ENCODE assay signal across 8 cellular contexts in genomic region chr22:43152355-43153071, GRCh38. TPM values are rescaled to one million over a fixed set of nuclear protein-coding genes. Genes with fewer than 3 reads are reported as not detected.
DNase-seq lines count a peak whose midpoint lies in the region; ATAC-seq and TF ChIP-seq lines count a peak whose summit lies in the region.

No MANE protein-coding gene starts in this region.

- H3K36me3 ChIP-seq in H7 (replicated peaks; ENCODE audit: control insufficient read depth, insufficient read depth, low read length) (no peaks in the 10 kb centered on the region), skeletal muscle satellite cell (ENCODE audit: insufficient read depth, low read length) (peaks cover 20% of the 10 kb centered on the region)

- H3K9me3 ChIP-seq in AG04450 (ENCODE audit: control insufficient read depth, insufficient read depth, low read length) (no peaks in the 10 kb centered on the region; the same call in 1 of the 2 replicates), right cardiac atrium (ENCODE audit: control insufficient read depth, low read length) (no peaks in the 10 kb centered on the region), skeletal muscle satellite cell (replicated peaks; ENCODE audit: low read length) (no peaks in the 10 kb centered on the region)

- POLR2A ChIA-PET in AG04450 (lab: Yijun Ruan, JAX), result interaction anchor here (0.7 kb wide), 1 partner anchor 90 kb away, joined by 4 read pairs; no protein-coding TSS in a partner anchor

- H3K4me2 ChIP-seq in skeletal muscle satellite cell (ENCODE audit: low read length), result peak overlapping the region; percentile 99

- peak overlapping the region; percentile 95 for H3K9ac ChIP-seq in skeletal muscle satellite cell (ENCODE audit: low read depth, low read length)

- no peaks in the 10 kb centered on the region for H3K9me3 Mint-ChIP-seq in progenitor cell of endocrine pancreas (ENCODE audit: low read depth)

- H3K27me3 ChIP-seq in AG04450 (ENCODE audit: control insufficient read depth, insufficient read depth, low read length) (no peaks in the 10 kb centered on the region), H7 (ENCODE audit: control insufficient read depth, insufficient read depth, low read length) (peaks cover 20% of the 10 kb centered on the region), right cardiac atrium (ENCODE audit: control insufficient read depth, insufficient read depth) (no peaks in the 10 kb centered on the region), skeletal muscle satellite cell (ENCODE audit: control insufficient read depth, insufficient read depth, low read length) (no peaks in the 10 kb centered on the region)

- H3K4me3 Mint-ChIP-seq in progenitor cell of endocrine pancreas (ENCODE audit: low read depth), result no peak overlapping the region

- no peaks in the 10 kb centered on the region for H3K36me3 Mint-ChIP-seq in progenitor cell of endocrine pancreas (ENCODE audit: insufficient read depth)

- peak overlapping the region; percentile 61 for H3K27ac ChIP-seq in AG04450 (ENCODE audit: low read depth, low read length)
- H3K27ac ChIP-seq in right cardiac atrium (ENCODE audit: low read length), result peak overlapping the region; percentile 15

- H3K4me1 ChIP-seq in right cardiac atrium (ENCODE audit: control insufficient read depth, insufficient read depth, low read length) (peaks cover 6% of the 10 kb centered on the region), skeletal muscle satellite cell (ENCODE audit: control insufficient read depth, insufficient read depth, low read length) (peaks cover 37% of the 10 kb centered on the region)

- WGBS in right cardiac atrium, result 7% methylated on average over 22 of the region's 22 CpGs

- H3K4me3 ChIP-seq in AG04450 (ENCODE audit: low read depth, low read length) (peak overlapping the region; percentile 80), H7 (ENCODE audit: insufficient read depth, low read depth, low read length) (peak overlapping the region; percentile 57; the same call in 1 of the 2 replicates), right cardiac atrium (ENCODE audit: low read length) (peak overlapping the region; percentile 90), skeletal muscle satellite cell (ENCODE audit: low read length) (peak overlapping the region; percentile 95)

- H3K4me1 Mint-ChIP-seq in progenitor cell of endocrine pancreas (ENCODE audit: low read depth), result peaks cover 2% of the 10 kb centered on the region

- no peak overlapping the region for H3K27ac Mint-ChIP-seq in progenitor cell of endocrine pancreas

- CTCF ChIA-PET in AG04450 (lab: Charles Lee), result no interaction called here

- intact Hi-C loops in right cardiac atrium (cut with DNase I), result no loop called here

- no peak for TF ChIP-seq CTCF in AG04450 (IDR thresholded peaks at IDR 0.05; ENCODE audit: low read depth, low read length)
- TF ChIP-seq CTCF in progenitor cell of endocrine pancreas (IDR thresholded peaks at IDR 0.05; ENCODE audit: unreplicated experiment), result no peak

- DNase-seq in AG04450 (ENCODE audit: low read depth, low spot score) (no peak), H7 (peak; percentile 81), T follicular helper cell (ENCODE audit: low read depth) (peak; percentile 36), amniotic stem cell (lab: John Stamatoyannopoulos, UW) (peak; percentile 31), right cardiac atrium (peak; percentile 82 to 92 (median 87)), progenitor cell of endocrine pancreas (ENCODE audit: low spot score, unreplicated experiment) (no peak)

- peaks cover 23% of the 10 kb centered on the region for H3K27me3 Mint-ChIP-seq in progenitor cell of endocrine pancreas

- ATAC-seq in right cardiac atrium (peak; percentile 77 to 82), GM21515 (IDR thresholded peaks at IDR 0.05; ENCODE audit: unreplicated experiment) (no peak)

RNA-seq across cellular contexts. Expression of gene TSPO, which starts 1.2 kb away (rescaled TPM):
- polyA plus RNA-seq in AG04450 (2011; rRNA removed), result 107 and 146 TPM in 2 replicates
- 17.3 and 23.5 TPM in 2 replicates for polyA minus RNA-seq in AG04450 (2011; rRNA and poly(A)+ RNA removed)
- 39.4 and 45.1 TPM in 2 replicates for total RNA-seq in H7 (2014; rRNA removed; shearing (Covaris generic))
- 100 to 1,000 TPM in 1 of 4 donors, 10 to 100 TPM in 3; 69.6 to 102 (median 93.0) TPM for total RNA-seq in right cardiac atrium
- polyA plus RNA-seq in right cardiac atrium, result 152 TPM
- total RNA-seq in skeletal muscle satellite cell (2012; rRNA removed), result 421 and 432 TPM in 2 replicates
- total RNA-seq in progenitor cell of endocrine pancreas, result 0.79 and 1.2 TPM in 2 replicates

RNA-seq across cellular contexts. Expression of gene MCAT, which starts 9.3 kb away (rescaled TPM):
- polyA plus RNA-seq in AG04450 (2011; rRNA removed) (10.5 and 12.0 TPM in 2 replicates), right cardiac atrium (14.5 TPM)
- 5.6 and 8.1 TPM in 2 replicates for polyA minus RNA-seq in AG04450 (2011; rRNA and poly(A)+ RNA removed)
- total RNA-seq in H7 (2014; rRNA removed; shearing (Covaris generic)), result 27.8 and 29.0 TPM in 2 replicates
- total RNA-seq in right cardiac atrium (10 to 100 TPM; 12.5 to 13.8 (median 13.6) TPM), progenitor cell of endocrine pancreas (20.4 and 24.0 TPM in 2 replicates)
- 15.1 and 19.3 TPM in 2 replicates for total RNA-seq in skeletal muscle satellite cell (2012; rRNA removed)

RNA-seq across cellular contexts. Expression of gene TTLL12, which starts 34.4 kb away (rescaled TPM):
- 5.7 and 9.0 TPM in 2 replicates for polyA plus RNA-seq in AG04450 (2011; rRNA removed)
- 6.1 and 10.0 TPM in 2 replicates for polyA minus RNA-seq in AG04450 (2011; rRNA and poly(A)+ RNA removed)
- total RNA-seq in H7 (2014; rRNA removed; shearing (Covaris generic)), result 90.5 and 100 TPM in 2 replicates
- total RNA-seq in right cardiac atrium, result 10 to 100 TPM in 3 of 4 donors, 1 to 10 TPM in 1; 6.9 to 11.0 (median 10.5) TPM
- polyA plus RNA-seq in right cardiac atrium, result 7.8 TPM
- 49.4 and 57.7 TPM in 2 replicates for total RNA-seq in skeletal muscle satellite cell (2012; rRNA removed)
- 40.9 and 43.9 TPM in 2 replicates for total RNA-seq in progenitor cell of endocrine pancreas

RNA-seq across cellular contexts. Expression of gene BIK, which starts 42.0 kb away (rescaled TPM):
- polyA plus RNA-seq in AG04450 (2011; rRNA removed), result not detected in 2 replicates
- polyA minus RNA-seq in AG04450 (2011; rRNA and poly(A)+ RNA removed), result not detected in 2 replicates
- 2.1 and 3.2 TPM in 2 replicates for total RNA-seq in H7 (2014; rRNA removed; shearing (Covaris generic))
- under 1 TPM in 3 of 4 donors, not detected in 1; 0.31 to 0.34 (median 0.32) TPM for total RNA-seq in right cardiac atrium
- 0.52 TPM for polyA plus RNA-seq in right cardiac atrium
- 0.51 TPM in 1 of 2 replicates, not detected in the other for total RNA-seq in skeletal muscle satellite cell (2012; rRNA removed)
- 1.7 and 1.9 TPM in 2 replicates for total RNA-seq in progenitor cell of endocrine pancreas

Comparison
In these comparisons a context has a peak if more than half of its experiments do, and no peak if none do; other contexts are left out.
1. DNase-seq: peak in H7 (single experiment), T follicular helper cell (single experiment), amniotic stem cell (single experiment) and right cardiac atrium (3 of 3); none in AG04450 (single experiment) and progenitor cell of endocrine pancreas (single experiment).
2. RNA of gene TSPO, which starts 1.2 kb away (total RNA-seq): 69.6 to 102 TPM in right cardiac atrium and 39.4 to 45.1 TPM in H7; 0.79 to 1.2 TPM in progenitor cell of endocrine pancreas; every median in the first group is over 10 times any median in the second.
3. Peak in every context shown above with its lines, with median percentiles within 50 percentile points of each other: H3K4me3 ChIP-seq.